23 cellular contexts compared by ENCODE assay signal in the genomic region with DNA sequence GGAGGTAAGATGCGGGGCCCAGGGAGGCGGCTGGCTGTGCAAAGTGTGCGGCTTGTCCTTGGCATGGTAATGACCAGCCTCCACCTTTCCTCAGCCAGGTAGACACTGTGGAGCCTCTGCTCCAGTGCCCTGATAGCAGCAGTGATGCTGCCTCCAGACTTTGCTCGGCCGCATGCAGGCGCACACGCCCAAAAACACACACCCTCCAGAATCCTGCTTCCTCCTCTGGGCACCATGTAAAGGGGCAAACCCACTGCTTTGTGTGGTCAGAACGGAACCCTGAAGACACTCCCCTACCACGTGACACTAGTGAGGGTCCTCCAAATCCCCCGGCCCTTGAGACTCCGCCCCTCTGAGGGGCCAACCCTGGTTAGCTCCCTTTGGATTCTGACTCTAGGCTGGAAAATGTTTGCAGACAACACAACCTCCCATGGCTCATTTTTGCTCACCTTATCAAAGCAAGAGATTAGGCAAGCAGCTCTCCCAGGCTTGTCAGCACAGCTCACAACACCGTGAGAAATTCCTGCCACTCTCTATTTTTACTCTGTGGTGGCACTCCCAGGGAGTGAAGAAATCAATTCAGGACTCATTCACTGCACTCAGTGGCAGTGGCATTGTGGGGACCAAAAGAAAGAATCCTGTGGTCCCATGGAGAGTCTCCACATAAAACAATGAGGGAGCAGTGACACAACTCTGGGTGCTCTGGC. TPM values are rescaled to one million over a fixed set of nuclear protein-coding genes. Genes with fewer than 3 reads are reported as not detected.
"Had no signal": no experiment of that assay in that cellular context is flagged by ENCODE, and none has a peak within 500 bp of the region (broad histone marks: within the 10 kb centered on the region; RNA-seq: fewer than 3 reads in every experiment).

No MANE protein-coding gene starts in this region.

- H3K9me3 ChIP-seq: colonic mucosa, left lung, psoas muscle, SK-N-SH, thyroid gland had no signal

- ATAC-seq: activated naive CD8-positive, alpha-beta T cell treated with anti-CD3 and anti-CD28 coated beads, Interleukin-2, amount 50 U/mL, for 24 hours; left lung; psoas muscle; sciatic nerve had no signal

- H3K9me2 ChIP-seq: SK-N-SH had no signal

- H3K4me3 ChIP-seq: colonic mucosa, left lung, psoas muscle, thyroid gland had no signal

- H3K4me1 ChIP-seq: colonic mucosa, left lung, psoas muscle, thyroid gland had no signal

- H3K4me2 ChIP-seq: SK-N-SH had no signal

- H3K27ac ChIP-seq: colonic mucosa, left lung, psoas muscle, thyroid gland had no signal

- H3K27me3 ChIP-seq: colonic mucosa, thyroid gland had no signal

- H3K36me3 ChIP-seq: colonic mucosa, left lung, thyroid gland had no signal

- H3K9ac ChIP-seq: SK-N-SH had no signal

- DNase-seq: activated CD4-positive, CD25-positive, alpha-beta regulatory T cell treated with anti-CD3 and anti-CD28 coated beads, Interleukin-2, amount 50 U/mL, for 72 hours; activated naive CD4-positive, alpha-beta T cell treated with anti-CD3 and anti-CD28 coated beads for 36 hours; activated naive CD8-positive, alpha-beta T cell treated with anti-CD3 and anti-CD28 coated beads, Interleukin-2, amount 50 U/mL, for 24 hours; activated T-cell treated with anti-CD3 and anti-CD28 coated beads, Interleukin-2, amount 50 U/mL, for 1 hour; central memory CD4-positive, alpha-beta T cell; colonic mucosa; effector CD4-positive, alpha-beta T cell; foreskin melanocyte; islet precursor cell; left lung; mesenchymal stem cell; psoas muscle; SK-N-SH; stimulated activated CD4-positive, alpha-beta T cell treated with anti-CD3 and anti-CD28 coated beads, Interleukin-2, amount 100 ng/mL, for 24 hours; T-helper 1 cell; T1000; thyroid gland had no signal

RNA-seq across cellular contexts. Expression of a gene that starts 4.5 kb away (rescaled TPM):
- total RNA-seq: activated naive CD4-positive, alpha-beta T cell treated with anti-CD3 and anti-CD28 coated beads for 36 hours; activated T-helper 2 cell treated with anti-CD3 and anti-CD28 coated beads, Interferon-gamma antibody, Interleukin-2, Interleukin-4, amounts not matched to agents 10 μg/mL and 5 μg/mL and 100 μg/mL, durations not matched to agents 14 hours and 24 hours and 36 hours; astrocyte; colonic mucosa; endothelial cell of umbilical vein; left lung; omental fat pad; psoas muscle; sciatic nerve; thyroid gland; urinary bladder had no signal
- polyA plus RNA-seq: endothelial cell of umbilical vein, SK-N-SH, urinary bladder had no signal

RNA-seq across cellular contexts. Expression of a gene that starts 18.6 kb away (rescaled TPM):
- total RNA-seq: activated naive CD4-positive, alpha-beta T cell treated with anti-CD3 and anti-CD28 coated beads for 36 hours; astrocyte; endothelial cell of umbilical vein had no signal
- polyA plus RNA-seq: endothelial cell of umbilical vein, SK-N-SH, urinary bladder had no signal

RNA-seq across cellular contexts. Expression of a gene that starts 46.8 kb away (rescaled TPM):
- total RNA-seq: activated naive CD4-positive, alpha-beta T cell treated with anti-CD3 and anti-CD28 coated beads for 36 hours; activated T-helper 2 cell treated with anti-CD3 and anti-CD28 coated beads, Interferon-gamma antibody, Interleukin-2, Interleukin-4, amounts not matched to agents 10 μg/mL and 5 μg/mL and 100 μg/mL, durations not matched to agents 14 hours and 24 hours and 36 hours; astrocyte; colonic mucosa; endothelial cell of umbilical vein; left lung; omental fat pad; psoas muscle; sciatic nerve; urinary bladder had no signal
- polyA plus RNA-seq: endothelial cell of umbilical vein, psoas muscle, SK-N-SH, urinary bladder had no signal
